ENCODE assay signal across 1 cellular context in genomic region chr2:237515166-237515565, GRCh38.
TF ChIP-seq lines count a peak whose summit lies in the region.

No MANE protein-coding gene starts in this region.

TF ChIP-seq in GM23338, 12 proteins besides CTCF, POLR2A, EP300 and RAD21 (continued from another document):
- TF ChIP-seq REST (IDR thresholded peaks at IDR 0.05; ENCODE audit: unreplicated experiment) (no peak), NANOG (IDR thresholded peaks at IDR 0.05; ENCODE audit: borderline replicate concordance) (no peak), EZH2 (IDR thresholded peaks at IDR 0.05; ENCODE audit: low read depth, unreplicated experiment) (no peak), EZH2phosphoT487 (IDR thresholded peaks at IDR 0.05; ENCODE audit: unreplicated experiment) (no peak), JUNB (IDR thresholded peaks at IDR 0.05; ENCODE audit: unreplicated experiment) (no peak), POLR2AphosphoS5 (IDR thresholded peaks at IDR 0.05; ENCODE audit: low read depth) (no peak), ZNF331 (CRISPR knock-in tag; IDR thresholded peaks at IDR 0.05; ENCODE audit: low read depth) (no peak)
- TF ChIP-seq, protein P1, sequence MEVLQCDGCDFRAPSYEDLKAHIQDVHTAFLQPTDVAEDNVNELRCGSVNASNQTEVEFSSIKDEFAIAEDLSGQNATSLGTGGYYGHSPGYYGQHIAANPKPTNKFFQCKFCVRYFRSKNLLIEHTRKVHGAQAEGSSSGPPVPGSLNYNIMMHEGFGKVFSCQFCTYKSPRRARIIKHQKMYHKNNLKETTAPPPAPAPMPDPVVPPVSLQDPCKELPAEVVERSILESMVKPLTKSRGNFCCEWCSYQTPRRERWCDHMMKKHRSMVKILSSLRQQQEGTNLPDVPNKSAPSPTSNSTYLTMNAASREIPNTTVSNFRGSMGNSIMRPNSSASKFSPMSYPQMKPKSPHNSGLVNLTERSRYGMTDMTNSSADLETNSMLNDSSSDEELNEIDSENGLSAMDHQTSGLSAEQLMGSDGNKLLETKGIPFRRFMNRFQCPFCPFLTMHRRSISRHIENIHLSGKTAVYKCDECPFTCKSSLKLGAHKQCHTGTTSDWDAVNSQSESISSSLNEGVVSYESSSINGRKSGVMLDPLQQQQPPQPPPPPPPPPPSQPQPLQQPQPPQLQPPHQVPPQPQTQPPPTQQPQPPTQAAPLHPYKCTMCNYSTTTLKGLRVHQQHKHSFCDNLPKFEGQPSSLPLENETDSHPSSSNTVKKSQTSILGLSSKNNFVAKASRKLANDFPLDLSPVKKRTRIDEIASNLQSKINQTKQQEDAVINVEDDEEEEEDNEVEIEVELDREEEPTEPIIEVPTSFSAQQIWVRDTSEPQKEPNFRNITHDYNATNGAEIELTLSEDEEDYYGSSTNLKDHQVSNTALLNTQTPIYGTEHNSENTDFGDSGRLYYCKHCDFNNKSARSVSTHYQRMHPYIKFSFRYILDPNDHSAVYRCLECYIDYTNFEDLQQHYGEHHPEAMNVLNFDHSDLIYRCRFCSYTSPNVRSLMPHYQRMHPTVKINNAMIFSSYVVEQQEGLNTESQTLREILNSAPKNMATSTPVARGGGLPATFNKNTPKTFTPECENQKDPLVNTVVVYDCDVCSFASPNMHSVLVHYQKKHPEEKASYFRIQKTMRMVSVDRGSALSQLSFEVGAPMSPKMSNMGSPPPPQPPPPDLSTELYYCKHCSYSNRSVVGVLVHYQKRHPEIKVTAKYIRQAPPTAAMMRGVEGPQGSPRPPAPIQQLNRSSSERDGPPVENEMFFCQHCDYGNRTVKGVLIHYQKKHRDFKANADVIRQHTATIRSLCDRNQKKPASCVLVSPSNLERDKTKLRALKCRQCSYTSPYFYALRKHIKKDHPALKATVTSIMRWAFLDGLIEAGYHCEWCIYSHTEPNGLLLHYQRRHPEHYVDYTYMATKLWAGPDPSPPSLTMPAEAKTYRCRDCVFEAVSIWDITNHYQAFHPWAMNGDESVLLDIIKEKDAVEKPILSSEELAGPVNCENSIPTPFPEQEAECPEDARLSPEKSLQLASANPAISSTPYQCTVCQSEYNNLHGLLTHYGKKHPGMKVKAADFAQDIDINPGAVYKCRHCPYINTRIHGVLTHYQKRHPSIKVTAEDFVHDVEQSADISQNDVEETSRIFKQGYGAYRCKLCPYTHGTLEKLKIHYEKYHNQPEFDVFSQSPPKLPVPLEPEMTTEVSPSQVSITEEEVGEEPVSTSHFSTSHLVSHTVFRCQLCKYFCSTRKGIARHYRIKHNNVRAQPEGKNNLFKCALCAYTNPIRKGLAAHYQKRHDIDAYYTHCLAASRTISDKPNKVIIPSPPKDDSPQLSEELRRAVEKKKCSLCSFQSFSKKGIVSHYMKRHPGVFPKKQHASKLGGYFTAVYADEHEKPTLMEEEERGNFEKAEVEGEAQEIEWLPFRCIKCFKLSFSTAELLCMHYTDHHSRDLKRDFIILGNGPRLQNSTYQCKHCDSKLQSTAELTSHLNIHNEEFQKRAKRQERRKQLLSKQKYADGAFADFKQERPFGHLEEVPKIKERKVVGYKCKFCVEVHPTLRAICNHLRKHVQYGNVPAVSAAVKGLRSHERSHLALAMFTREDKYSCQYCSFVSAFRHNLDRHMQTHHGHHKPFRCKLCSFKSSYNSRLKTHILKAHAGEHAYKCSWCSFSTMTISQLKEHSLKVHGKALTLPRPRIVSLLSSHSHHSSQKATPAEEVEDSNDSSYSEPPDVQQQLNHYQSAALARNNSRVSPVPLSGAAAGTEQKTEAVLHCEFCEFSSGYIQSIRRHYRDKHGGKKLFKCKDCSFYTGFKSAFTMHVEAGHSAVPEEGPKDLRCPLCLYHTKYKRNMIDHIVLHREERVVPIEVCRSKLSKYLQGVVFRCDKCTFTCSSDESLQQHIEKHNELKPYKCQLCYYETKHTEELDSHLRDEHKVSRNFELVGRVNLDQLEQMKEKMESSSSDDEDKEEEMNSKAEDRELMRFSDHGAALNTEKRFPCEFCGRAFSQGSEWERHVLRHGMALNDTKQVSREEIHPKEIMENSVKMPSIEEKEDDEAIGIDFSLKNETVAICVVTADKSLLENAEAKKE (CRISPR knock-in tag; IDR thresholded peaks at IDR 0.05) = no peak
- TF ChIP-seq, protein P2, sequence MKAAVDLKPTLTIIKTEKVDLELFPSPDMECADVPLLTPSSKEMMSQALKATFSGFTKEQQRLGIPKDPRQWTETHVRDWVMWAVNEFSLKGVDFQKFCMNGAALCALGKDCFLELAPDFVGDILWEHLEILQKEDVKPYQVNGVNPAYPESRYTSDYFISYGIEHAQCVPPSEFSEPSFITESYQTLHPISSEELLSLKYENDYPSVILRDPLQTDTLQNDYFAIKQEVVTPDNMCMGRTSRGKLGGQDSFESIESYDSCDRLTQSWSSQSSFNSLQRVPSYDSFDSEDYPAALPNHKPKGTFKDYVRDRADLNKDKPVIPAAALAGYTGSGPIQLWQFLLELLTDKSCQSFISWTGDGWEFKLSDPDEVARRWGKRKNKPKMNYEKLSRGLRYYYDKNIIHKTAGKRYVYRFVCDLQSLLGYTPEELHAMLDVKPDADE (IDR thresholded peaks at IDR 0.05) = no peak
